In genomic region chr3:69320867-69321266, GRCh38 we compare ENCODE assay signal across 12 cellular contexts.
A peak's percentile ranks its signal among the peaks of the same experiment; 100 is the strongest.
DNase-seq lines count a peak whose midpoint lies in the region; ATAC-seq, FAIRE-seq and TF ChIP-seq lines count a peak whose summit lies in the region.
"Had no signal": no experiment of that assay in that cellular context is flagged by ENCODE, and none has a peak within 500 bp of the region (broad histone marks: within the 10 kb centered on the region; RNA-seq: fewer than 3 reads in every experiment).

No MANE protein-coding gene starts in this region.

- no peak overlapping the region for H3K18ac ChIP-seq in mesenchymal stem cell (ENCODE audit: low read depth in 1 of 2, low read length in 2 of 2)

- no peak overlapping the region for H2BK120ac ChIP-seq in mesenchymal stem cell (ENCODE audit: low read depth, low read length)

- no peaks in the 10 kb centered on the region for H3K4me1 ChIP-seq in mesenchymal stem cell (ENCODE audit: control insufficient read depth, insufficient read depth, low read depth, low read length)

- no peak overlapping the region for H2BK5ac ChIP-seq in mesenchymal stem cell (ENCODE audit: low read depth, low read length, poor library complexity, severe bottlenecking)

- WGBS in mesenchymal stem cell: 66% methylated on average over 3 of the region's 4 CpGs

- no peaks in the 10 kb centered on the region for H3K36me3 ChIP-seq in mesenchymal stem cell (ENCODE audit: control insufficient read depth in 1 of 2, insufficient read depth in 2 of 2, low read depth in 1 of 2, low read length in 2 of 2)
- H3K36me3 ChIP-seq: thyroid gland had no signal

- no peaks in the 10 kb centered on the region for H3K9me3 ChIP-seq in mesenchymal stem cell (ENCODE audit: control insufficient read depth, low read length)
- H3K9me3 ChIP-seq: thyroid gland had no signal

- H4K91ac ChIP-seq in mesenchymal stem cell (ENCODE audit: low read length): no peak overlapping the region

- H3K4ac ChIP-seq in mesenchymal stem cell (ENCODE audit: low read depth in 1 of 2, low read length in 2 of 2): no peak overlapping the region

- H3K23ac ChIP-seq in mesenchymal stem cell (ENCODE audit: low read length in 2 of 2): no peak overlapping the region

- peak; percentile 83 for DNase-seq in GM12865 (ENCODE audit: low read depth)
- peak; percentile 33 for DNase-seq in NOMO-1 treated with dmso at 0.1 percent for 144 hours (lab: John Stamatoyannopoulos, UW; ENCODE audit: unreplicated experiment)
- DNase-seq in mesenchymal stem cell: no peak
- DNase-seq in ecto neural progenitor cell (ENCODE audit: low spot score): no peak
- no peak for DNase-seq in NCI-H2029 (lab: John Stamatoyannopoulos, UW)
- DNase-seq in frontal cortex (ENCODE audit: low spot score in 2 of 2): no peak
- DNase-seq: activated B cell treated with CpG ODN at 0.5 μM for 24 hours; Calu3; effector CD4-positive, alpha-beta T cell; thyroid gland had no signal

- H3K79me1 ChIP-seq in mesenchymal stem cell (replicated peaks; ENCODE audit: low read length, poor library complexity, severe bottlenecking): no peaks in the 10 kb centered on the region

- FAIRE-seq in frontal cortex (lab: Jason Lieb, UNC): no peak

- no peak overlapping the region for H3K14ac ChIP-seq in mesenchymal stem cell (ENCODE audit: low read length in 2 of 2)

- no peak overlapping the region for H3K4me2 ChIP-seq in mesenchymal stem cell (ENCODE audit: low read length, poor library complexity, severe bottlenecking)

- H4K8ac ChIP-seq in mesenchymal stem cell (ENCODE audit: low read length): no peak overlapping the region

- H3K27me3 ChIP-seq in mesenchymal stem cell (ENCODE audit: control insufficient read depth in 1 of 2, insufficient read depth in 1 of 2, low read length in 2 of 2): no peaks in the 10 kb centered on the region
- H3K27me3 ChIP-seq: thyroid gland had no signal

- H2BK15ac ChIP-seq in mesenchymal stem cell (ENCODE audit: low read depth, poor library complexity, severe bottlenecking): no peak overlapping the region

- H2BK12ac ChIP-seq in mesenchymal stem cell (ENCODE audit: low read length in 2 of 2): no peak overlapping the region

- ATAC-seq in GM21786 (IDR thresholded peaks at IDR 0.05; ENCODE audit: unreplicated experiment): peak; percentile 43
- no peak for ATAC-seq in GM21526 (IDR thresholded peaks at IDR 0.05; ENCODE audit: low FRiP score, unreplicated experiment)

- H3K9ac ChIP-seq in mesenchymal stem cell (ENCODE audit: low read length): no peak overlapping the region

- peak overlapping the region; percentile 30; the same call in 1 of the 2 replicates for H3K4me3 ChIP-seq in GM12865 (ENCODE audit: low read depth, low read length)
- no peak overlapping the region for H3K4me3 ChIP-seq in mesenchymal stem cell (ENCODE audit: insufficient read depth in 1 of 2, low read depth in 1 of 2, low read length in 2 of 2)
- H3K4me3 ChIP-seq: thyroid gland had no signal

- TF ChIP-seq CTCF in GM12865 (IDR thresholded peaks at IDR 0.05; ENCODE audit: insufficient read depth, low read depth, low read length, missing control alignments): no peak

- no peak overlapping the region for H3K27ac ChIP-seq in mesenchymal stem cell (ENCODE audit: low read length, poor library complexity, severe bottlenecking)
- H3K27ac ChIP-seq: thyroid gland had no signal

- peak overlapping the region; percentile 41 for H2AK5ac ChIP-seq in mesenchymal stem cell (ENCODE audit: low read length, severe bottlenecking)

- H2AFZ ChIP-seq in mesenchymal stem cell (ENCODE audit: low read depth, low read length): no peak overlapping the region

Comparison
In these comparisons a context has a peak if more than half of its experiments do, and no peak if none do; other contexts are left out.
1. DNase-seq: peak in GM12865 (single experiment) and NOMO-1 treated with dmso at 0.1 percent for 144 hours (single experiment); none in mesenchymal stem cell (single experiment), ecto neural progenitor cell (single experiment), NCI-H2029 (single experiment) and frontal cortex (0 of 2).